In genomic region chr1:12595839-12596821, GRCh38 we compare ENCODE assay signal across 9 cellular contexts. TPM values are rescaled to one million over a fixed set of nuclear protein-coding genes. Genes with fewer than 3 reads are reported as not detected.
A peak's percentile ranks its signal among the peaks of the same experiment; 100 is the strongest.
DNase-seq lines count a peak whose midpoint lies in the region; ATAC-seq, FAIRE-seq and TF ChIP-seq lines count a peak whose summit lies in the region.
"Had no signal": no experiment of that assay in that cellular context is flagged by ENCODE, and none has a peak within 500 bp of the region (broad histone marks: within the 10 kb centered on the region; RNA-seq: fewer than 3 reads in every experiment).

No MANE protein-coding gene starts in this region.

- no peaks in the 10 kb centered on the region for H3K9me3 ChIP-seq in kidney (ENCODE audit: control insufficient read depth in 1 of 2, low read length in 2 of 2)

- peak; percentile 19 to 21 for ATAC-seq in activated T-cell treated with anti-CD3 and anti-CD28 coated beads, Interleukin-2, amount 50 U/mL, for 4 hours
- ATAC-seq in GM21390 (IDR thresholded peaks at IDR 0.05; ENCODE audit: unreplicated experiment) (no peak), HG02840 (IDR thresholded peaks at IDR 0.05; ENCODE audit: low FRiP score, unreplicated experiment) (no peak)

- H3K4me3 ChIP-seq in kidney (ENCODE audit: low read length in 2 of 2), result peak overlapping the region in 1 of 2 donors; percentile 38
- peak overlapping the region; percentile 10 to 30 (median 22) for H3K4me3 ChIP-seq in skin epidermis

- no peaks in the 10 kb centered on the region for H3K9me3 Mint-ChIP-seq in activated T-cell treated with anti-CD3 and anti-CD28 coated beads, Interleukin-2, amount 50 U/mL, for 4 hours
- no peaks in the 10 kb centered on the region for H3K9me3 Mint-ChIP-seq in chondrocyte (ENCODE audit: low read depth)

- DNase-seq in activated T-cell treated with anti-CD3 and anti-CD28 coated beads, Interleukin-2, amount 50 U/mL, for 4 hours, result no peak
- DNase-seq in activated T-cell treated with anti-CD3 and anti-CD28 coated beads for 4 hours (no peak), NCI-H526 treated with DMSO at 0.1 percent for 48 hours (lab: John Stamatoyannopoulos, UW) (peak; percentile 1), chondrocyte (ENCODE audit: low spot score) (no peak), kidney (peak; percentile 97)

- intact Hi-C loops in kidney (cut with DNase I), result no loop called here

- H3K27me3 Mint-ChIP-seq in activated T-cell treated with anti-CD3 and anti-CD28 coated beads, Interleukin-2, amount 50 U/mL, for 4 hours (ENCODE audit: low read depth), result no peaks in the 10 kb centered on the region
- no peaks in the 10 kb centered on the region for H3K27me3 Mint-ChIP-seq in chondrocyte (ENCODE audit: low read depth)

- peaks cover 44% of the 10 kb centered on the region for H3K4me1 Mint-ChIP-seq in activated T-cell treated with anti-CD3 and anti-CD28 coated beads, Interleukin-2, amount 50 U/mL, for 4 hours (ENCODE audit: low read depth)
- H3K4me1 Mint-ChIP-seq in chondrocyte (ENCODE audit: low read depth), result peaks cover 35% of the 10 kb centered on the region

- H3K36me3 ChIP-seq in kidney (ENCODE audit: control insufficient read depth in 1 of 2, insufficient read depth in 2 of 2, low read length in 2 of 2), result peaks cover 4 to 10% of the 10 kb centered on the region in 2 donors

- peak overlapping the region; percentile 49 for H3K4me3 Mint-ChIP-seq in activated T-cell treated with anti-CD3 and anti-CD28 coated beads, Interleukin-2, amount 50 U/mL, for 4 hours
- H3K4me3 Mint-ChIP-seq in chondrocyte (ENCODE audit: unreplicated experiment), result peak overlapping the region; percentile 57

- H3K27ac ChIP-seq in kidney (ENCODE audit: low read depth in 2 of 2, low read length in 2 of 2), result peak overlapping the region; percentile 84 to 95
- peak overlapping the region in 17 of 21 experiments; percentile 31 to 85 (median 70) for H3K27ac ChIP-seq in skin epidermis

- peak overlapping the region in 1 of 2 donors; percentile 44 for H3K9ac ChIP-seq in kidney (ENCODE audit: low read length in 2 of 2)

- TF ChIP-seq CTCF in chondrocyte (IDR thresholded peaks at IDR 0.05) (no peak), kidney (IDR thresholded peaks at IDR 0.05; ENCODE audit: borderline replicate concordance, extremely low read depth, insufficient read depth) (no peak)

- peaks cover 70 to 78% of the 10 kb centered on the region in 2 donors for H3K4me1 ChIP-seq in kidney (ENCODE audit: control insufficient read depth in 1 of 2, insufficient read depth in 1 of 2, low read depth in 1 of 2, low read length in 2 of 2)

- no peak for FAIRE-seq in kidney (lab: Jason Lieb, UNC)
- FAIRE-seq: islet of Langerhans had no signal

- H3K36me3 Mint-ChIP-seq in activated T-cell treated with anti-CD3 and anti-CD28 coated beads, Interleukin-2, amount 50 U/mL, for 4 hours (ENCODE audit: insufficient read depth), result peaks cover 2% of the 10 kb centered on the region
- peaks cover 3% of the 10 kb centered on the region for H3K36me3 Mint-ChIP-seq in chondrocyte (ENCODE audit: low read depth)

- peak overlapping the region; percentile 94 for H3K27ac Mint-ChIP-seq in chondrocyte (ENCODE audit: unreplicated experiment)

RNA-seq across cellular contexts. Expression of gene DHRS3, which starts 21.9 kb away (rescaled TPM):
- 10 to 100 TPM; 60.4 to 72.6 (median 69.9) TPM for total RNA-seq in activated T-cell treated with anti-CD3 and anti-CD28 coated beads, Interleukin-2, amount 50 U/mL, for 4 hours
- total RNA-seq in chondrocyte (28.0 to 31.9 TPM (median 31.8 TPM) in 3 replicates), kidney (44.8 TPM)
- 97.1 TPM for polyA plus RNA-seq in kidney (ENCODE audit: insufficient read depth, low read depth, low replicate concordance)

RNA-seq across cellular contexts. Expression of gene AADACL4, which starts 47.8 kb away (rescaled TPM):
- not detected for total RNA-seq in activated T-cell treated with anti-CD3 and anti-CD28 coated beads, Interleukin-2, amount 50 U/mL, for 4 hours
- total RNA-seq in chondrocyte (not detected in 3 replicates), kidney (0.16 TPM)
- 0.58 TPM for polyA plus RNA-seq in kidney (ENCODE audit: insufficient read depth, low read depth, low replicate concordance)

Comparison
In these comparisons a context has a peak if more than half of its experiments do, and no peak if none do; other contexts are left out.
1. ATAC-seq: peak in activated T-cell treated with anti-CD3 and anti-CD28 coated beads, Interleukin-2, amount 50 U/mL, for 4 hours (2 of 2); none in GM21390 (single experiment) and HG02840 (single experiment).
2. DNase-seq: peak in NCI-H526 treated with DMSO at 0.1 percent for 48 hours (single experiment) and kidney (single experiment); none in activated T-cell treated with anti-CD3 and anti-CD28 coated beads, Interleukin-2, amount 50 U/mL, for 4 hours (single experiment), activated T-cell treated with anti-CD3 and anti-CD28 coated beads for 4 hours (single experiment) and chondrocyte (single experiment).